In genomic region chr4:154084864-154085263, GRCh38 we compare ENCODE assay signal across 27 cellular contexts.
DNase-seq lines count a peak whose midpoint lies in the region; ATAC-seq and FAIRE-seq lines count a peak whose summit lies in the region.
"Had no signal": no experiment of that assay in that cellular context is flagged by ENCODE, and none has a peak within 500 bp of the region (broad histone marks: within the 10 kb centered on the region; RNA-seq: fewer than 3 reads in every experiment).

No MANE protein-coding gene starts in this region.

- H3K27me3 Mint-ChIP-seq in activated CD8-positive, alpha-beta memory T cell treated with anti-CD3 and anti-CD28 coated beads, Interleukin-2, amount 10 ng/mL, durations not matched to agents 7 days and 5 days = no peaks in the 10 kb centered on the region
- H3K27me3 Mint-ChIP-seq: CD4-positive, CD25-positive, alpha-beta regulatory T cell had no signal

- H3K14ac ChIP-seq in trophoblast cell (ENCODE audit: low read length) = no peak overlapping the region

- no peak overlapping the region for H3K4ac ChIP-seq in trophoblast cell (ENCODE audit: low read depth, low read length)

- no peak overlapping the region for H3K4me3 ChIP-seq in trophoblast cell (ENCODE audit: low read depth, low read length)
- H3K4me3 ChIP-seq: MG63, psoas muscle had no signal

- DNase-seq in DMS53 (lab: John Stamatoyannopoulos, UW) = peak; percentile 2
- no peak for DNase-seq in DMS53 treated with DMSO at 0.1 percent for 48 hours (lab: John Stamatoyannopoulos, UW; ENCODE audit: unreplicated experiment)
- peak; percentile 41 for DNase-seq in RCC 7860 (ENCODE audit: low spot score)
- DNase-seq in trophoblast cell = peak; percentile 31 to 39
- DNase-seq in GDM1 (lab: John Stamatoyannopoulos, UW) = no peak
- no peak for DNase-seq in activated CD8-positive, alpha-beta memory T cell treated with anti-CD3 and anti-CD28 coated beads, Interleukin-2, amount 10 ng/mL, durations not matched to agents 7 days and 5 days
- DNase-seq in D341Med (ENCODE audit: low spot score) = no peak
- DNase-seq: activated CD8-positive, alpha-beta T cell treated with anti-CD3 and anti-CD28 coated beads, Interleukin-2, amount 10 ng/mL, durations not matched to agents 7 days and 5 days; activated effector memory CD4-positive, alpha-beta T cell treated with anti-CD3 and anti-CD28 coated beads, Interleukin-2, amount 50 U/mL, for 16 hours; activated naive CD8-positive, alpha-beta T cell treated with anti-CD3 and anti-CD28 coated beads, Interleukin-2, amount 10 ng/mL, durations not matched to agents 7 days and 5 days; activated T-cell treated with anti-CD3 and anti-CD28 coated beads for 4 hours; CD4-positive, CD25-positive, alpha-beta regulatory T cell; DMS 273 treated with DMSO at 0.1 percent for 48 hours; GOT3; head of caudate nucleus; MG63; NCI-H2029 treated with DMSO at 0.1 percent for 48 hours; NCI-H2227 treated with DMSO at 0.1 percent for 48 hours; NCI-H748 treated with DMSO at 0.1 percent for 48 hours; psoas muscle; stimulated activated naive CD4-positive, alpha-beta T cell treated with Interleukin-2 at 50 U/mL for 16 hours; T-helper 17 cell had no signal

- H2BK5ac ChIP-seq in trophoblast cell (ENCODE audit: low read depth, low read length, poor library complexity) = no peak overlapping the region

- H3K4me1 Mint-ChIP-seq in activated CD8-positive, alpha-beta memory T cell treated with anti-CD3 and anti-CD28 coated beads, Interleukin-2, amount 10 ng/mL, durations not matched to agents 7 days and 5 days = no peaks in the 10 kb centered on the region
- H3K4me1 Mint-ChIP-seq: activated naive CD8-positive, alpha-beta T cell treated with anti-CD3 and anti-CD28 coated beads, Interleukin-2, amount 10 ng/mL, durations not matched to agents 7 days and 5 days; CD4-positive, CD25-positive, alpha-beta regulatory T cell; memory B cell; T-helper 17 cell had no signal

- H3K4me1 ChIP-seq in trophoblast cell (ENCODE audit: control insufficient read depth in 1 of 2, insufficient read depth in 2 of 2, low read length in 2 of 2) = no peaks in the 10 kb centered on the region
- H3K4me1 ChIP-seq: psoas muscle had no signal

- no peak overlapping the region for H3K18ac ChIP-seq in trophoblast cell (ENCODE audit: low read length)

- no peaks in the 10 kb centered on the region for H3K27me3 ChIP-seq in trophoblast cell (ENCODE audit: insufficient read depth, low read length)
- H3K27me3 ChIP-seq: MG63, neutrophil had no signal

- no peak overlapping the region for H3K23ac ChIP-seq in trophoblast cell (ENCODE audit: low read length)

- no CpG with 5 or more reads among the region's 1 CpG for whole genome bisulfite sequencing in trophoblast cell (ENCODE audit: extremely low coverage, insufficient coverage, insufficient read length)

- H4K8ac ChIP-seq in trophoblast cell (ENCODE audit: low read depth, low read length) = no peak overlapping the region

- H3K9me3 Mint-ChIP-seq in activated CD8-positive, alpha-beta memory T cell treated with anti-CD3 and anti-CD28 coated beads, Interleukin-2, amount 10 ng/mL, durations not matched to agents 7 days and 5 days (ENCODE audit: low read depth) = no peaks in the 10 kb centered on the region
- H3K9me3 Mint-ChIP-seq: activated naive CD8-positive, alpha-beta T cell treated with anti-CD3 and anti-CD28 coated beads, Interleukin-2, amount 10 ng/mL, durations not matched to agents 7 days and 5 days; memory B cell had no signal

- H3K27ac Mint-ChIP-seq in activated CD8-positive, alpha-beta memory T cell treated with anti-CD3 and anti-CD28 coated beads, Interleukin-2, amount 10 ng/mL, durations not matched to agents 7 days and 5 days = no peak overlapping the region
- H3K27ac Mint-ChIP-seq: activated CD8-positive, alpha-beta T cell treated with anti-CD3 and anti-CD28 coated beads, Interleukin-2, amount 10 ng/mL, durations not matched to agents 7 days and 5 days; activated naive CD8-positive, alpha-beta T cell treated with anti-CD3 and anti-CD28 coated beads, Interleukin-2, amount 10 ng/mL, durations not matched to agents 7 days and 5 days; CD4-positive, CD25-positive, alpha-beta regulatory T cell; memory B cell; T-helper 17 cell had no signal

- no peak overlapping the region for H3K4me3 Mint-ChIP-seq in activated CD8-positive, alpha-beta memory T cell treated with anti-CD3 and anti-CD28 coated beads, Interleukin-2, amount 10 ng/mL, durations not matched to agents 7 days and 5 days
- H3K4me3 Mint-ChIP-seq: activated CD8-positive, alpha-beta T cell treated with anti-CD3 and anti-CD28 coated beads, Interleukin-2, amount 10 ng/mL, durations not matched to agents 7 days and 5 days; activated naive CD8-positive, alpha-beta T cell treated with anti-CD3 and anti-CD28 coated beads, Interleukin-2, amount 10 ng/mL, durations not matched to agents 7 days and 5 days; CD4-positive, CD25-positive, alpha-beta regulatory T cell; memory B cell; T-helper 17 cell had no signal

- no peak overlapping the region for H2BK120ac ChIP-seq in trophoblast cell (ENCODE audit: insufficient read depth, low read length, poor library complexity)

- CTCF ChIA-PET in activated CD8-positive, alpha-beta memory T cell treated with anti-CD3 and anti-CD28 coated beads, Interleukin-2, amount 10 ng/mL, durations not matched to agents 7 days and 5 days (lab: Charles Lee) = no interaction called here

- no peak overlapping the region for H2AFZ ChIP-seq in trophoblast cell (ENCODE audit: insufficient read depth, low read length, poor library complexity)

- no peaks in the 10 kb centered on the region for H3K9me3 ChIP-seq in trophoblast cell (ENCODE audit: insufficient read depth, low read depth, low read length)
- H3K9me3 ChIP-seq: MG63, neutrophil, psoas muscle had no signal

- H3K79me1 ChIP-seq in trophoblast cell (ENCODE audit: low read length) = no peaks in the 10 kb centered on the region

- no peaks in the 10 kb centered on the region for H3K36me3 Mint-ChIP-seq in activated CD8-positive, alpha-beta memory T cell treated with anti-CD3 and anti-CD28 coated beads, Interleukin-2, amount 10 ng/mL, durations not matched to agents 7 days and 5 days
- H3K36me3 Mint-ChIP-seq: activated naive CD8-positive, alpha-beta T cell treated with anti-CD3 and anti-CD28 coated beads, Interleukin-2, amount 10 ng/mL, durations not matched to agents 7 days and 5 days; CD4-positive, CD25-positive, alpha-beta regulatory T cell; memory B cell had no signal

- H4K12ac ChIP-seq in trophoblast cell (ENCODE audit: low read depth, low read length) = no peak overlapping the region

- H3K9ac ChIP-seq in trophoblast cell (ENCODE audit: low read length) = no peak overlapping the region

- no peaks in the 10 kb centered on the region for H3K36me3 ChIP-seq in trophoblast cell (ENCODE audit: control insufficient read depth in 1 of 2, insufficient read depth in 2 of 2, low read length in 2 of 2)
- H3K36me3 ChIP-seq: MG63, neutrophil had no signal

- no peak overlapping the region for H3K27ac ChIP-seq in trophoblast cell (ENCODE audit: low read depth, low read length)
- H3K27ac ChIP-seq: 22Rv1, neutrophil, psoas muscle had no signal

- H4K91ac ChIP-seq in trophoblast cell (ENCODE audit: low read depth, low read length) = no peak overlapping the region

- no peak overlapping the region for H2AK5ac ChIP-seq in trophoblast cell (ENCODE audit: low read length)

- H3K79me2 ChIP-seq in trophoblast cell (ENCODE audit: control insufficient read depth, insufficient read depth, low read length, poor library complexity) = no peaks in the 10 kb centered on the region

- no peak overlapping the region for H3K4me2 ChIP-seq in trophoblast cell (ENCODE audit: low read length)

- peak; percentile 32 for ATAC-seq in esophagus mucosa
- ATAC-seq in activated CD8-positive, alpha-beta memory T cell treated with anti-CD3 and anti-CD28 coated beads, Interleukin-2, amount 10 ng/mL, durations not matched to agents 7 days and 5 days = no peak
- ATAC-seq: activated CD8-positive, alpha-beta T cell treated with anti-CD3 and anti-CD28 coated beads, Interleukin-2, amount 10 ng/mL, durations not matched to agents 7 days and 5 days; psoas muscle; SK-N-SH treated with all-trans-retinoic acid at 6 μM for 48 hours; T-helper 17 cell had no signal

- FAIRE-seq in RCC 7860 (lab: Jason Lieb, UNC) = peak; percentile 84

- H2BK12ac ChIP-seq in trophoblast cell (ENCODE audit: low read length) = no peak overlapping the region

Comparison
In these comparisons a context has a peak if more than half of its experiments do, and no peak if none do; other contexts are left out.
1. DNase-seq: peak in DMS53 (single experiment), RCC 7860 (single experiment) and trophoblast cell (2 of 2); none in DMS53 treated with DMSO at 0.1 percent for 48 hours (single experiment), GDM1 (single experiment), activated CD8-positive, alpha-beta memory T cell treated with anti-CD3 and anti-CD28 coated beads, Interleukin-2, amount 10 ng/mL, durations not matched to agents 7 days and 5 days (single experiment) and D341Med (single experiment).